ENCODE assay signal across 1 cellular context in the genomic region with DNA sequence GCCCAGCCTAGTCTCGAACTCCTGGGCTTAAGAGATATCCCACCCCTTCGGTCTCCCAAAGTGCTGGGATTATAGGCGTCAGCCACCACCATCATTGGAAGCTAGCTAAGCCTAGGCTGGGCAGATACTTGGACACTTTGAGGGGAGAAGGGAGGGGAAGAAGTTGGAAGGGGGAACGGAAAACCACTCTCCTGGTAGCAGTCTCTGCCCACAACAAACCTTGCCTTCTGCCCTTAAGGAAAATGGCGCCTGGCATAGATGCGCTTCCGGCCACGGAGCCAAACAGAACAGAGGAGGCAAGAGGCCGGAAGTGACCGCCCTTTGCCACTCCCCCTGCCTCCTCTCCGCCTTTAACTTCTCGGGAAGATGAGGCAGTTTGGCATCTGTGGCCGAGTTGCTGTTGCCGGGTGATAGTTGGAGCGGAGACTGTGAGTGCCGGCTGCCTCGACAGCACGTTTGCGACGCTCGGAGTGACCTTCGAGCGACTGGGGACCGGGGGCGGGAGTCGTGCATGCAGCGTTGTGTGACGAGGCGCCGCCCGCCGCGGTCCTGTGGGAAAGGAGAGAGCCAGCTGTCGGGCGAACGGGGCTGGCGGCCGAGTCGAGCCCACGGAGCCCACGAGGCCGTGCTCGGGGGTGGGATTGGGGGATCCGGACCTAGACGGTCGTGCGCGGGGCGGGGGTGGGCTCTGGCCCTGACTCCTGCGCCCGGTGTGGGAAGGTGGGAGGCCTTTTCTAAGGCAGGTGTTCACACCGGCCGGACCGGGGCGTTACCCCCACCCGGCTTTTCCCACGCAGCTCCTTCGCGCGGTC.
TF ChIP-seq lines count a peak whose summit lies in the region.

MFN1 (plus strand) TSS at position 327 of the 812 bp plus-strand sequence. CDS start 1,143 bp downstream, outside the sequence.

TF ChIP-seq in GM12878, 131 proteins besides CTCF, POLR2A, EP300 and RAD21 (continued from another document and continues in another):
- TF ChIP-seq BCLAF1 (IDR thresholded peaks at IDR 0.05), result no peak
- TF ChIP-seq PAX8 (IDR thresholded peaks at IDR 0.05), result no peak
- TF ChIP-seq REST (IDR thresholded peaks at IDR 0.05; ENCODE audit: low read depth, low read length), result no peak
- TF ChIP-seq CHD4 (IDR thresholded peaks at IDR 0.05), result no peak
- TF ChIP-seq EZH2 (IDR thresholded peaks at IDR 0.05; ENCODE audit: borderline replicate concordance, control insufficient read depth, low read depth, low read length), result no peak
- peak; percentile 81 for TF ChIP-seq NR2C1 (IDR thresholded peaks at IDR 0.05)
- no peak for TF ChIP-seq ASH2L (IDR thresholded peaks at IDR 0.05; ENCODE audit: borderline replicate concordance, low read depth)
- TF ChIP-seq GATAD2B (conservative IDR thresholded peaks at IDR 0.05; ENCODE audit: low read depth), result no peak; the same call in 1 of the 2 replicates
- no peak for TF ChIP-seq RELA (IDR thresholded peaks at IDR 0.05; ENCODE audit: borderline replicate concordance, partially characterized antibody)
- TF ChIP-seq KAT2A (conservative IDR thresholded peaks at IDR 0.05; ENCODE audit: control insufficient read depth, low read depth, low read length), result no peak
- no peak; the same call in 1 of the 2 replicates for TF ChIP-seq NFIC (IDR thresholded peaks at IDR 0.05; ENCODE audit: low read depth, low read length)
- TF ChIP-seq DPF2 (IDR thresholded peaks at IDR 0.05), result peak; percentile 46
- TF ChIP-seq RBBP5 (conservative IDR thresholded peaks at IDR 0.05), result no peak
- peak; percentile 88 for TF ChIP-seq CBFB (IDR thresholded peaks at IDR 0.05; ENCODE audit: low read depth)
- no peak for TF ChIP-seq BCL11A (IDR thresholded peaks at IDR 0.05; ENCODE audit: low read depth, low read length)
- no peak for TF ChIP-seq JUNB (IDR thresholded peaks at IDR 0.05)
- no peak for TF ChIP-seq HDAC6 (IDR thresholded peaks at IDR 0.05; ENCODE audit: unreplicated experiment)
- TF ChIP-seq RB1 (IDR thresholded peaks at IDR 0.05; ENCODE audit: borderline replicate concordance), result peak; percentile 56; the same call in 1 of the 2 replicates
- TF ChIP-seq MTA3 (IDR thresholded peaks at IDR 0.05; ENCODE audit: borderline replicate concordance, low read length), result no peak; the same call in 1 of the 2 replicates
- TF ChIP-seq CREB1 (IDR thresholded peaks at IDR 0.05; ENCODE audit: low read depth), result peak; percentile 84
- TF ChIP-seq PML (IDR thresholded peaks at IDR 0.05; ENCODE audit: low read length), result peak; percentile 73; the same call in 1 of the 2 replicates
- TF ChIP-seq TCF7 (IDR thresholded peaks at IDR 0.05; ENCODE audit: borderline replicate concordance), result no peak
- TF ChIP-seq YBX1 (IDR thresholded peaks at IDR 0.05), result no peak
- TF ChIP-seq LARP7 (IDR thresholded peaks at IDR 0.05), result peak; percentile 77
- TF ChIP-seq STAT1 (conservative IDR thresholded peaks at IDR 0.05), result 0 out of 2 replicates have a peak, but pooled peaks have one; percentile 23
- TF ChIP-seq PAX5 (IDR thresholded peaks at IDR 0.05; ENCODE audit: borderline replicate concordance, low read depth, low read length), result peak; percentile 92
- peak; percentile 20 to 79; a peak in 2 of 4 replicates for TF ChIP-seq BHLHE40 (IDR thresholded peaks at IDR 0.05; ENCODE audit: borderline replicate concordance in 1 of 2, low read depth in 2 of 2, low read length in 1 of 2)
- no peak for TF ChIP-seq ZNF207 (IDR thresholded peaks at IDR 0.05; ENCODE audit: borderline replicate concordance)
- TF ChIP-seq SUPT20H (IDR thresholded peaks at IDR 0.05; ENCODE audit: borderline replicate concordance, control insufficient read depth, low read depth, low read length), result no peak
- TF ChIP-seq BACH1 (IDR thresholded peaks at IDR 0.05; ENCODE audit: borderline replicate concordance), result peak; percentile 62
- TF ChIP-seq MEF2B (IDR thresholded peaks at IDR 0.05; ENCODE audit: partially characterized antibody, poor library complexity, severe bottlenecking), result no peak
- TF ChIP-seq NRF1 (conservative IDR thresholded peaks at IDR 0.05; ENCODE audit: low read depth, low read length), result no peak
- TF ChIP-seq, protein P1, sequence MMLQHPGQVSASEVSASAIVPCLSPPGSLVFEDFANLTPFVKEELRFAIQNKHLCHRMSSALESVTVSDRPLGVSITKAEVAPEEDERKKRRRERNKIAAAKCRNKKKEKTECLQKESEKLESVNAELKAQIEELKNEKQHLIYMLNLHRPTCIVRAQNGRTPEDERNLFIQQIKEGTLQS (IDR thresholded peaks at IDR 0.05; ENCODE audit: borderline replicate concordance, extremely low read depth, low read depth, low read length), result no peak
- TF ChIP-seq, protein P2, sequence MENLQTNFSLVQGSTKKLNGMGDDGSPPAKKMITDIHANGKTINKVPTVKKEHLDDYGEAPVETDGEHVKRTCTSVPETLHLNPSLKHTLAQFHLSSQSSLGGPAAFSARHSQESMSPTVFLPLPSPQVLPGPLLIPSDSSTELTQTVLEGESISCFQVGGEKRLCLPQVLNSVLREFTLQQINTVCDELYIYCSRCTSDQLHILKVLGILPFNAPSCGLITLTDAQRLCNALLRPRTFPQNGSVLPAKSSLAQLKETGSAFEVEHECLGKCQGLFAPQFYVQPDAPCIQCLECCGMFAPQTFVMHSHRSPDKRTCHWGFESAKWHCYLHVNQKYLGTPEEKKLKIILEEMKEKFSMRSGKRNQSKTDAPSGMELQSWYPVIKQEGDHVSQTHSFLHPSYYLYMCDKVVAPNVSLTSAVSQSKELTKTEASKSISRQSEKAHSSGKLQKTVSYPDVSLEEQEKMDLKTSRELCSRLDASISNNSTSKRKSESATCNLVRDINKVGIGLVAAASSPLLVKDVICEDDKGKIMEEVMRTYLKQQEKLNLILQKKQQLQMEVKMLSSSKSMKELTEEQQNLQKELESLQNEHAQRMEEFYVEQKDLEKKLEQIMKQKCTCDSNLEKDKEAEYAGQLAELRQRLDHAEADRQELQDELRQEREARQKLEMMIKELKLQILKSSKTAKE (IDR thresholded peaks at IDR 0.05; ENCODE audit: low read depth, poor library complexity, severe bottlenecking), result no peak
- no peak for TF ChIP-seq KLF5 (IDR thresholded peaks at IDR 0.05; ENCODE audit: partially characterized antibody)
- peak; percentile 44; the same call in 1 of the 2 replicates for TF ChIP-seq PKNOX1 (IDR thresholded peaks at IDR 0.05)
- peak; percentile 93 for TF ChIP-seq GABPA (IDR thresholded peaks at IDR 0.05; ENCODE audit: low read depth)
- TF ChIP-seq TAF1 (IDR thresholded peaks at IDR 0.05; ENCODE audit: borderline replicate concordance, low read depth, low read length), result peak; percentile 82; the same call in 1 of the 2 replicates
- TF ChIP-seq SMC3 (IDR thresholded peaks at IDR 0.05; ENCODE audit: borderline replicate concordance, low read length), result no peak
- peak; percentile 73; the same call in 1 of the 2 replicates for TF ChIP-seq TCF12 (IDR thresholded peaks at IDR 0.05; ENCODE audit: low read depth, low read length)
- TF ChIP-seq CHD2 (IDR thresholded peaks at IDR 0.05; ENCODE audit: borderline replicate concordance, low read depth, low read length), result no peak; the same call in 1 of the 2 replicates
- TF ChIP-seq FOS (IDR thresholded peaks at IDR 0.05; ENCODE audit: borderline replicate concordance, extremely low read depth, insufficient read length), result no peak
- peak; percentile 37; the same call in 1 of the 2 replicates for TF ChIP-seq RELB (IDR thresholded peaks at IDR 0.05; ENCODE audit: low read depth)
- TF ChIP-seq BMI1 (IDR thresholded peaks at IDR 0.05; ENCODE audit: borderline replicate concordance), result no peak
- peak; percentile 60; the same call in 1 of the 2 replicates for TF ChIP-seq TCF3 (IDR thresholded peaks at IDR 0.05; ENCODE audit: borderline replicate concordance, insufficient read depth, low read depth, low read length)
- no peak for TF ChIP-seq FOXK2 (IDR thresholded peaks at IDR 0.05)
- TF ChIP-seq TARDBP (IDR thresholded peaks at IDR 0.05; ENCODE audit: borderline replicate concordance), result no peak
- no peak for TF ChIP-seq WRNIP1 (IDR thresholded peaks at IDR 0.05; ENCODE audit: borderline replicate concordance, low read depth, low read length)
- no peak for TF ChIP-seq ZNF687 (IDR thresholded peaks at IDR 0.05)
